ENCODE assay signal across 26 cellular contexts in the genomic region with DNA sequence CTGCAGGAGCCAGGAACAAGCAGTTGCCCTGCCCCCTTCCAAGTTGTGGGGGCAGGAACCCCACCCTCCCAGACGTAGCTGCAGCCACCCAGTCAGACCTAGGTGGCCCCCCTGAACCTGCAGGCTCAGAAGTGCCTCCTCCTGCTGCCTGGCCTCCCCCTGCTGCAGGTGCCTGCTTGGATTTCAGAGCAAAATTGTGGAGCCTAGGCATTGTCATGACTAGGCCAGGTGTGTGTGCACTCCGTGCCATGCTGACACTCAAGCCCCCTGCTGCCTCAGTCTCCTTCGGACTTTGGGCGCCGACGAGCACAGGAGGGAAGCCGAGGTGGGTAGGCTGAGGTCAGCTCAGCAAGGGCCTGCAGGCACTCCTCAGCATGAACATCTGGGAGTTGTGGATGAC.
"Had no signal": no experiment of that assay in that cellular context is flagged by ENCODE, and none has a peak within 500 bp of the region (broad histone marks: within the 10 kb centered on the region; RNA-seq: fewer than 3 reads in every experiment).

No MANE protein-coding gene starts in this region.

- H3K27me3 ChIP-seq: ovary, right lobe of liver, sigmoid colon, thyroid gland, tibial nerve, upper lobe of left lung, uterus had no signal

- DNase-seq: naive thymus-derived CD4-positive, alpha-beta T cell; natural killer cell; occipital lobe; ovary; psoas muscle; right cardiac atrium; right lobe of liver; sigmoid colon; small intestine; stimulated activated CD4-positive, alpha-beta T cell treated with anti-CD3 and anti-CD28 coated beads, Interleukin-15, amount 100 ng/mL, for 24 hours; stimulated activated CD4-positive, alpha-beta T cell treated with anti-CD3 and anti-CD28 coated beads, Interleukin-2, amount 100 ng/mL, for 24 hours; stimulated activated CD4-positive, alpha-beta T cell treated with anti-CD3 and anti-CD28 coated beads, Interleukin-2, amount 100 ng/mL, for 48 hours; stimulated activated CD4-positive, alpha-beta T cell treated with anti-CD3 and anti-CD28 coated beads, Interleukin-4, amount 100 ng/mL, for 24 hours; stimulated activated naive CD4-positive, alpha-beta T cell; stimulated activated naive CD8-positive, alpha-beta T cell treated with anti-CD3 and anti-CD28 coated beads, Interleukin-15, amount 100 ng/mL, for 72 hours; stimulated activated naive CD8-positive, alpha-beta T cell treated with anti-CD3 and anti-CD28 coated beads, Interleukin-15, Interleukin-2, amounts not matched to agents 100 U/mL and 50 U/mL, for 24 hours; thyroid gland; trophoblast cell; uterus had no signal

- H3K4me3 Mint-ChIP-seq: naive thymus-derived CD4-positive, alpha-beta T cell; natural killer cell; nephron; stimulated activated effector memory CD8-positive, alpha-beta T cell treated with anti-CD3 and anti-CD28 coated beads, Interleukin-12 subunit alpha, Interleukin-12 subunit beta, amount 100 ng/mL, for 72 hours; stimulated activated naive CD8-positive, alpha-beta T cell treated with anti-CD3 and anti-CD28 coated beads, Interleukin-15, amount 100 ng/mL, for 72 hours had no signal

- H3K27ac ChIP-seq: ovary, parathyroid adenoma, psoas muscle, right lobe of liver, sigmoid colon, thoracic aorta, thyroid gland, tibial nerve, upper lobe of left lung, uterus had no signal

- H3K9me3 Mint-ChIP-seq: nephron had no signal

- H3K27ac Mint-ChIP-seq: naive thymus-derived CD4-positive, alpha-beta T cell; natural killer cell; nephron; progenitor cell of endocrine pancreas; stimulated activated effector memory CD8-positive, alpha-beta T cell treated with anti-CD3 and anti-CD28 coated beads, Interleukin-12 subunit alpha, Interleukin-12 subunit beta, amount 100 ng/mL, for 72 hours; stimulated activated naive CD8-positive, alpha-beta T cell treated with anti-CD3 and anti-CD28 coated beads, Interleukin-15, amount 100 ng/mL, for 72 hours had no signal

- H3K27me3 Mint-ChIP-seq: naive thymus-derived CD4-positive, alpha-beta T cell; progenitor cell of endocrine pancreas; stimulated activated naive CD8-positive, alpha-beta T cell treated with anti-CD3 and anti-CD28 coated beads, Interleukin-15, amount 100 ng/mL, for 72 hours had no signal

- H3K4me1 Mint-ChIP-seq: naive thymus-derived CD4-positive, alpha-beta T cell; natural killer cell; nephron; stimulated activated effector memory CD8-positive, alpha-beta T cell treated with anti-CD3 and anti-CD28 coated beads, Interleukin-12 subunit alpha, Interleukin-12 subunit beta, amount 100 ng/mL, for 72 hours; stimulated activated naive CD8-positive, alpha-beta T cell treated with anti-CD3 and anti-CD28 coated beads, Interleukin-15, amount 100 ng/mL, for 72 hours had no signal

- H3K36me3 Mint-ChIP-seq: naive thymus-derived CD4-positive, alpha-beta T cell; natural killer cell; stimulated activated effector memory CD8-positive, alpha-beta T cell treated with anti-CD3 and anti-CD28 coated beads, Interleukin-12 subunit alpha, Interleukin-12 subunit beta, amount 100 ng/mL, for 72 hours had no signal

- ATAC-seq: naive thymus-derived CD4-positive, alpha-beta T cell; natural killer cell; psoas muscle; right cardiac atrium; stimulated activated naive CD8-positive, alpha-beta T cell treated with anti-CD3 and anti-CD28 coated beads, Interleukin-15, amount 100 ng/mL, for 72 hours; stimulated activated naive CD8-positive, alpha-beta T cell treated with anti-CD3 and anti-CD28 coated beads, Interleukin-15, Interleukin-2, amounts not matched to agents 100 U/mL and 50 U/mL, for 24 hours had no signal

- H2AFZ ChIP-seq: parathyroid adenoma had no signal

- H3K36me3 ChIP-seq: ovary, right lobe of liver, sigmoid colon, thoracic aorta, thyroid gland, tibial nerve, upper lobe of left lung, uterus had no signal

- H3K4me1 ChIP-seq: parathyroid adenoma, psoas muscle, right lobe of liver, sigmoid colon, thyroid gland, tibial nerve, upper lobe of left lung, uterus had no signal

- H3K9me3 ChIP-seq: ovary, psoas muscle, right lobe of liver, sigmoid colon, thoracic aorta, thyroid gland, tibial nerve, uterus had no signal

- H3K9ac ChIP-seq: parathyroid adenoma had no signal

- H3K4me3 ChIP-seq: ovary, psoas muscle, right lobe of liver, sigmoid colon, thoracic aorta, thyroid gland, tibial nerve, upper lobe of left lung, uterus had no signal
